16 cellular contexts compared by ENCODE assay signal in the genomic region with DNA sequence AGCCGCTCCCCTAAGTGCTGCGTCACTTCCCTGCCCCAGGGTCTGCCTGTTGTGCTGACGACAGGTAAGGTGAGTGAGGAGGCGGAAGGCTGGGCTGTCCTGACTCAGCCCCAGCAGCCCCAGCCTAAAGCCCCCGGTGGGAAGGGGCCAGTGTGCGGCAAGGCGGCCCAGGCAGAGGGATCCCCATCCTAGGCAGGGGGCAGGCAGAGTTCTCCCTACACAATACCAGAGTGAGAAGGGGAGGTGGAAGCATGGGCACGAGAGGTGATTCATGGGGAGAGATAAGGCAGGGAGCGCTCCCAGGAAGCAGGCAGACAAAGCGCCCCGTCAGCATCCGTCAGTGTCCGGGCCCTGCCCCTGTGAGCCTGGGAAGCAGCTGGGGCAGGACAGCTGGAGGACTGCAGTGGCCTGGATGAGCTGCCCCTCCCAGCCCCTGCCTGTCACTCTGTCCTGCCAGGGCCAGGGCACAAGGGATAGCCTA. TPM values are rescaled to one million over a fixed set of nuclear protein-coding genes. Genes with fewer than 3 reads are reported as not detected.
DNase-seq lines count a peak whose midpoint lies in the region; ATAC-seq and TF ChIP-seq lines count a peak whose summit lies in the region.
"Had no signal": no experiment of that assay in that cellular context is flagged by ENCODE, and none has a peak within 500 bp of the region (broad histone marks: within the 10 kb centered on the region; RNA-seq: fewer than 3 reads in every experiment).

No MANE protein-coding gene starts in this region.

- POLR2A ChIA-PET in RWPE1 (lab: Yijun Ruan, JAX; ENCODE audit: low non-redundant PET): no interaction called here

- H3K36me3 Mint-ChIP-seq in activated T-cell treated with anti-CD3 and anti-CD28 coated beads, Interleukin-2, amount 50 U/mL, for 24 hours (ENCODE audit: low read depth): peaks cover 75% of the 10 kb centered on the region
- H3K36me3 Mint-ChIP-seq in activated T-helper 1 cell treated with anti-CD3 and anti-CD28 coated beads, Interleukin-12 subunit alpha, Interleukin-12 subunit beta, Interleukin-2, Interleukin-4 antibody, amounts not matched to agents 30 ng/mL and 10 ng/mL and 1 ng/mL, durations not matched to agents 14 hours and 24 hours and 36 hours (ENCODE audit: low read depth): peaks cover 11% of the 10 kb centered on the region

- peak in 1 of 4 donors; percentile 33 for TF ChIP-seq POLR2A in esophagus squamous epithelium (IDR thresholded peaks at IDR 0.05)

- H3K27ac ChIP-seq in RWPE1 (peak overlapping the region; percentile 97), esophagus squamous epithelium (peak overlapping the region; percentile 89 to 96 (median 94))

- no peak overlapping the region for H3K27ac Mint-ChIP-seq in activated T-cell treated with anti-CD3 and anti-CD28 coated beads, Interleukin-2, amount 50 U/mL, for 24 hours
- no peak overlapping the region for H3K27ac Mint-ChIP-seq in activated T-helper 1 cell treated with anti-CD3 and anti-CD28 coated beads, Interleukin-12 subunit alpha, Interleukin-12 subunit beta, Interleukin-2, Interleukin-4 antibody, amounts not matched to agents 30 ng/mL and 10 ng/mL and 1 ng/mL, durations not matched to agents 14 hours and 24 hours and 36 hours
- H3K27ac Mint-ChIP-seq: activated T-helper 2 cell treated with anti-CD3 and anti-CD28 coated beads, Interferon-gamma antibody, Interleukin-2, Interleukin-4, amounts not matched to agents 10 μg/mL and 5 μg/mL and 100 μg/mL, durations not matched to agents 14 hours and 24 hours and 36 hours; CD8-positive, alpha-beta T cell had no signal

- peaks cover 43% of the 10 kb centered on the region for H3K4me1 Mint-ChIP-seq in activated T-cell treated with anti-CD3 and anti-CD28 coated beads, Interleukin-2, amount 50 U/mL, for 24 hours (ENCODE audit: low read depth)
- H3K4me1 Mint-ChIP-seq in activated T-helper 1 cell treated with anti-CD3 and anti-CD28 coated beads, Interleukin-12 subunit alpha, Interleukin-12 subunit beta, Interleukin-2, Interleukin-4 antibody, amounts not matched to agents 30 ng/mL and 10 ng/mL and 1 ng/mL, durations not matched to agents 14 hours and 24 hours and 36 hours (ENCODE audit: low read depth): peaks cover 18% of the 10 kb centered on the region

- ATAC-seq in omental fat pad (ENCODE audit: low FRiP score) (peak; percentile 73), left lobe of liver (no peak)
- ATAC-seq: CD8-positive, alpha-beta T cell; stimulated activated naive CD8-positive, alpha-beta T cell treated with anti-CD3 and anti-CD28 coated beads, Interleukin-15, amount 100 ng/mL, for 72 hours had no signal

- TF ChIP-seq CTCF in RWPE1 (conservative IDR thresholded peaks at IDR 0.05; ENCODE audit: low read depth): no peak
- TF ChIP-seq CTCF in esophagus squamous epithelium (IDR thresholded peaks at IDR 0.05): peak in 1 of 6 experiments; percentile 2
- TF ChIP-seq CTCF in omental fat pad (IDR thresholded peaks at IDR 0.05): no peak

- H3K9me3 Mint-ChIP-seq in activated T-cell treated with anti-CD3 and anti-CD28 coated beads, Interleukin-2, amount 50 U/mL, for 24 hours: peaks cover 3% of the 10 kb centered on the region
- H3K9me3 Mint-ChIP-seq in activated T-helper 1 cell treated with anti-CD3 and anti-CD28 coated beads, Interleukin-12 subunit alpha, Interleukin-12 subunit beta, Interleukin-2, Interleukin-4 antibody, amounts not matched to agents 30 ng/mL and 10 ng/mL and 1 ng/mL, durations not matched to agents 14 hours and 24 hours and 36 hours: peaks cover 7% of the 10 kb centered on the region
- H3K9me3 Mint-ChIP-seq: CD8-positive, alpha-beta T cell had no signal

- 34% methylated on average over 6 of the region's 13 CpGs; no CpG with 5 or more reads in 1 of the 2 donors for WGBS in esophagus squamous epithelium, 2 donors

- peaks cover 0 to 2% (median 0%) of the 10 kb centered on the region in 3 donors for H3K9me3 ChIP-seq in esophagus squamous epithelium

- no peak overlapping the region for H3K4me3 Mint-ChIP-seq in activated T-cell treated with anti-CD3 and anti-CD28 coated beads, Interleukin-2, amount 50 U/mL, for 24 hours
- H3K4me3 Mint-ChIP-seq in activated T-helper 1 cell treated with anti-CD3 and anti-CD28 coated beads, Interleukin-12 subunit alpha, Interleukin-12 subunit beta, Interleukin-2, Interleukin-4 antibody, amounts not matched to agents 30 ng/mL and 10 ng/mL and 1 ng/mL, durations not matched to agents 14 hours and 24 hours and 36 hours: no peak overlapping the region
- H3K4me3 Mint-ChIP-seq: CD8-positive, alpha-beta T cell; stimulated activated naive CD8-positive, alpha-beta T cell treated with anti-CD3 and anti-CD28 coated beads, Interleukin-15, amount 100 ng/mL, for 72 hours had no signal

- DNase-seq in EL (peak; percentile 70), RWPE1 (ENCODE audit: low spot score) (peak; percentile 89), esophagus squamous epithelium (lab: John Stamatoyannopoulos, UW) (no peak), omental fat pad (ENCODE audit: low spot score) (no peak), left lobe of liver (ENCODE audit: low spot score) (no peak), KBM-7 (no peak)
- DNase-seq in activated T-cell treated with anti-CD3 and anti-CD28 coated beads, Interleukin-2, amount 50 U/mL, for 24 hours: no peak
- no peak for DNase-seq in activated T-helper 1 cell treated with anti-CD3 and anti-CD28 coated beads, Interleukin-12 subunit alpha, Interleukin-12 subunit beta, Interleukin-2, Interleukin-4 antibody, amounts not matched to agents 30 ng/mL and 10 ng/mL and 1 ng/mL, durations not matched to agents 14 hours and 24 hours and 36 hours (ENCODE audit: low spot score)
- DNase-seq: activated CD4-positive, alpha-beta T cell treated with anti-CD3 and anti-CD28 coated beads for 48 hours; CD8-positive, alpha-beta T cell; NCI-H1694; NCI-H748 treated with DMSO at 0.1 percent for 48 hours; stimulated activated naive CD8-positive, alpha-beta T cell treated with anti-CD3 and anti-CD28 coated beads, Interleukin-15, amount 100 ng/mL, for 72 hours had no signal

- in situ Hi-C loops in KBM-7 (cut with MboI; ENCODE audit: low pct_unique_long_range_greater_than_20kb, low sequenced_read_pairs): no loop called here

- H3K4me1 ChIP-seq in esophagus squamous epithelium: peaks cover 19 to 94% (median 29%) of the 10 kb centered on the region in 3 donors

- H3K27me3 Mint-ChIP-seq in activated T-cell treated with anti-CD3 and anti-CD28 coated beads, Interleukin-2, amount 50 U/mL, for 24 hours: no peaks in the 10 kb centered on the region
- H3K27me3 Mint-ChIP-seq in activated T-helper 1 cell treated with anti-CD3 and anti-CD28 coated beads, Interleukin-12 subunit alpha, Interleukin-12 subunit beta, Interleukin-2, Interleukin-4 antibody, amounts not matched to agents 30 ng/mL and 10 ng/mL and 1 ng/mL, durations not matched to agents 14 hours and 24 hours and 36 hours (ENCODE audit: insufficient read depth): no peaks in the 10 kb centered on the region
- H3K27me3 Mint-ChIP-seq: stimulated activated naive CD8-positive, alpha-beta T cell treated with anti-CD3 and anti-CD28 coated beads, Interleukin-15, amount 100 ng/mL, for 72 hours had no signal

- H3K27me3 ChIP-seq in esophagus squamous epithelium: no peaks in the 10 kb centered on the region

- intact Hi-C loops in esophagus squamous epithelium (cut with DNase I): no loop called here
- intact Hi-C loops in activated T-helper 1 cell treated with anti-CD3 and anti-CD28 coated beads, Interleukin-12 subunit alpha, Interleukin-12 subunit beta, Interleukin-2, Interleukin-4 antibody, amounts not matched to agents 30 ng/mL and 10 ng/mL and 1 ng/mL, durations not matched to agents 14 hours and 24 hours and 36 hours (cut with micrococcal nuclease): loop anchor here (5.0 kb wide), 1 partner anchor 38 kb away; no protein-coding TSS in a partner anchor

- H3K4me3 ChIP-seq in esophagus squamous epithelium: peak overlapping the region in 3 of 4 donors; percentile 63 to 73 (median 68)

- H3K36me3 ChIP-seq in esophagus squamous epithelium: peaks cover 0 to 27% (median under 1%) of the 10 kb centered on the region in 3 donors

- CTCF ChIA-PET in RWPE1 (lab: Yijun Ruan, JAX): interaction anchor here (0.6 kb wide), 1 partner anchor 39 kb away, joined by 3 read pairs; no protein-coding TSS in a partner anchor

RNA-seq across cellular contexts. Expression of a gene that starts 4.0 kb away (rescaled TPM):
- total RNA-seq in esophagus squamous epithelium: 100 to 1,000 TPM in 1 of 4 donors, 10 to 100 TPM in 3; 44.3 to 157 (median 71.3) TPM
- total RNA-seq in omental fat pad: 10 to 100 TPM in 3 of 4 donors, under 1 TPM in 1; 0.95 to 19.9 (median 14.3) TPM
- 11.7 TPM for total RNA-seq in left lobe of liver
- 13.0 and 13.2 TPM in 2 replicates for total RNA-seq in activated T-helper 1 cell treated with anti-CD3 and anti-CD28 coated beads, Interleukin-12 subunit alpha, Interleukin-12 subunit beta, Interleukin-2, Interleukin-4 antibody, amounts not matched to agents 30 ng/mL and 10 ng/mL and 1 ng/mL, durations not matched to agents 14 hours and 24 hours and 36 hours

RNA-seq across cellular contexts. Expression of a gene that starts 46.2 kb away (rescaled TPM):
- total RNA-seq in esophagus squamous epithelium (1 to 10 TPM; 1.0 to 4.2 (median 1.7) TPM), omental fat pad (10 to 100 TPM in 1 of 4 donors, 1 to 10 TPM in 3; 2.6 to 13.2 (median 6.8) TPM), left lobe of liver (4.0 TPM)
- total RNA-seq in activated T-helper 1 cell treated with anti-CD3 and anti-CD28 coated beads, Interleukin-12 subunit alpha, Interleukin-12 subunit beta, Interleukin-2, Interleukin-4 antibody, amounts not matched to agents 30 ng/mL and 10 ng/mL and 1 ng/mL, durations not matched to agents 14 hours and 24 hours and 36 hours: 10.2 and 13.3 TPM in 2 replicates

RNA-seq across cellular contexts. Expression of a gene that starts 48.6 kb away (rescaled TPM):
- total RNA-seq in esophagus squamous epithelium (under 1 TPM in 3 of 4 donors, not detected in 1; 0.40 to 0.76 (median 0.53) TPM), omental fat pad (not detected), left lobe of liver (not detected)
- total RNA-seq in activated T-helper 1 cell treated with anti-CD3 and anti-CD28 coated beads, Interleukin-12 subunit alpha, Interleukin-12 subunit beta, Interleukin-2, Interleukin-4 antibody, amounts not matched to agents 30 ng/mL and 10 ng/mL and 1 ng/mL, durations not matched to agents 14 hours and 24 hours and 36 hours: not detected in 2 replicates
- total RNA-seq: activated T-helper 2 cell treated with anti-CD3 and anti-CD28 coated beads, Interferon-gamma antibody, Interleukin-2, Interleukin-4, amounts not matched to agents 10 μg/mL and 5 μg/mL and 100 μg/mL, durations not matched to agents 14 hours and 24 hours and 36 hours; CD8-positive, alpha-beta T cell; HT-29; pulmonary artery endothelial cell had no signal

Comparison
In these comparisons a context has a peak if more than half of its experiments do, and no peak if none do; other contexts are left out.
1. DNase-seq: peak in EL (single experiment) and RWPE1 (single experiment); none in esophagus squamous epithelium (single experiment), omental fat pad (single experiment), left lobe of liver (single experiment), activated T-cell treated with anti-CD3 and anti-CD28 coated beads, Interleukin-2, amount 50 U/mL, for 24 hours (single experiment), KBM-7 (single experiment) and activated T-helper 1 cell treated with anti-CD3 and anti-CD28 coated beads, Interleukin-12 subunit alpha, Interleukin-12 subunit beta, Interleukin-2, Interleukin-4 antibody, amounts not matched to agents 30 ng/mL and 10 ng/mL and 1 ng/mL, durations not matched to agents 14 hours and 24 hours and 36 hours (single experiment).